In genomic region chr2:8633735-8634313, GRCh38 we compare ENCODE assay signal across 3 cellular contexts.
TF ChIP-seq lines count a peak whose summit lies in the region.

No MANE protein-coding gene starts in this region.

TF ChIP-seq in HCT116, 20 proteins besides CTCF, POLR2A, EP300 and RAD21 (continued from another document):
- TF ChIP-seq SIN3A (IDR thresholded peaks at IDR 0.05; ENCODE audit: low read depth) = no peak
- TF ChIP-seq POLR2AphosphoS5 (IDR thresholded peaks at IDR 0.05; ENCODE audit: low read depth, low read length) = peak; percentile 59; the same call in 1 of the 2 replicates
- TF ChIP-seq YY1 (IDR thresholded peaks at IDR 0.05; ENCODE audit: extremely low read depth, insufficient replicate concordance, low read depth, low read length) = peak; percentile 12
- TF ChIP-seq REST (IDR thresholded peaks at IDR 0.05; ENCODE audit: low read depth) = no peak
- no peak for TF ChIP-seq SRF (IDR thresholded peaks at IDR 0.05; ENCODE audit: low read depth)
- TF ChIP-seq CBX3 (IDR thresholded peaks at IDR 0.05; ENCODE audit: low read depth) = no peak
- TF ChIP-seq ATF3 (IDR thresholded peaks at IDR 0.05) = no peak
- no peak for TF ChIP-seq MAX (IDR thresholded peaks at IDR 0.05)
- TF ChIP-seq SP1 (IDR thresholded peaks at IDR 0.05; ENCODE audit: low read depth) = no peak

TF ChIP-seq in GM12878, 131 proteins besides CTCF, POLR2A, EP300 and RAD21 (continued from another document):
- TF ChIP-seq MEF2B (IDR thresholded peaks at IDR 0.05; ENCODE audit: partially characterized antibody, poor library complexity, severe bottlenecking) (peak; percentile 6), PML (IDR thresholded peaks at IDR 0.05; ENCODE audit: low read length) (no peak), MTA2 (IDR thresholded peaks at IDR 0.05; ENCODE audit: low read depth) (0 out of 2 replicates have a peak, but pooled peaks have one; percentile 16), MTA3 (IDR thresholded peaks at IDR 0.05; ENCODE audit: borderline replicate concordance, low read length) (no peak), RELA (IDR thresholded peaks at IDR 0.05; ENCODE audit: borderline replicate concordance, partially characterized antibody) (no peak), PRDM15 (CRISPR knock-in tag; IDR thresholded peaks at IDR 0.05) (no peak), BHLHE40 (IDR thresholded peaks at IDR 0.05; ENCODE audit: borderline replicate concordance in 1 of 2, low read depth in 2 of 2, low read length in 1 of 2) (peak in 1 of 2 experiments; percentile 29; a peak in 1 of 4 replicates), USF2 (IDR thresholded peaks at IDR 0.05; ENCODE audit: borderline replicate concordance, low read depth, low read length) (no peak), NR2F1 (conservative IDR thresholded peaks at IDR 0.05) (0 out of 2 replicates have a peak, but pooled peaks have one; percentile 32), ETV6 (conservative IDR thresholded peaks at IDR 0.05 in 1 of 2, IDR thresholded peaks at IDR 0.05 in 1 of 2; ENCODE audit: borderline replicate concordance in 1 of 2, low read depth in 1 of 2) (no peak), MAX (IDR thresholded peaks at IDR 0.05; ENCODE audit: low read depth, low read length) (no peak), SREBF1 (IDR thresholded peaks at IDR 0.05; ENCODE audit: low read length) (no peak), IRF4 (IDR thresholded peaks at IDR 0.05; ENCODE audit: low read depth, low read length) (no peak), FOS (IDR thresholded peaks at IDR 0.05; ENCODE audit: borderline replicate concordance, extremely low read depth, insufficient read length) (no peak), IKZF2 (IDR thresholded peaks at IDR 0.05) (0 out of 4 replicates have a peak, but pooled peaks of 1 of the 2 experiments have one; percentile 55), POLR2AphosphoS5 (IDR thresholded peaks at IDR 0.05; ENCODE audit: low read length) (no peak), TAF1 (IDR thresholded peaks at IDR 0.05; ENCODE audit: borderline replicate concordance, low read depth, low read length) (no peak), SIN3A (IDR thresholded peaks at IDR 0.05; ENCODE audit: low read depth, low read length) (no peak), ZNF384 (IDR thresholded peaks at IDR 0.05; ENCODE audit: borderline replicate concordance, low read depth, low read length) (no peak), CBFB (IDR thresholded peaks at IDR 0.05; ENCODE audit: low read depth) (no peak), RELB (IDR thresholded peaks at IDR 0.05; ENCODE audit: low read depth) (0 out of 2 replicates have a peak, but pooled peaks have one; percentile 23), ZNF24 (IDR thresholded peaks at IDR 0.05) (no peak), HDGF (IDR thresholded peaks at IDR 0.05) (no peak)

TF ChIP-seq in liver, 16 proteins besides CTCF, POLR2A, EP300 and RAD21 (continued from another document):
- TF ChIP-seq ZBTB33 (IDR thresholded peaks at IDR 0.05) (no peak), TAF1 (conservative IDR thresholded peaks at IDR 0.05) (no peak), SP1 (IDR thresholded peaks at IDR 0.05) (peak; percentile 54), FOXA1 (IDR thresholded peaks at IDR 0.05) (no peak), YY1 (IDR thresholded peaks at IDR 0.05) (peak; percentile 42), GABPA (IDR thresholded peaks at IDR 0.05 in 1 of 2, conservative IDR thresholded peaks at IDR 0.05 in 1 of 2) (no peak), HNF4G (IDR thresholded peaks at IDR 0.05) (no peak), JUND (IDR thresholded peaks at IDR 0.05) (peak in 1 of 2 donors; percentile 80), ATF3 (IDR thresholded peaks at IDR 0.05) (no peak), RXRA (IDR thresholded peaks at IDR 0.05) (peak; percentile 9 to 69), MAX (IDR thresholded peaks at IDR 0.05) (peak; percentile 21), HNF4A (conservative IDR thresholded peaks at IDR 0.05) (peak; percentile 5 to 52), REST (IDR thresholded peaks at IDR 0.05) (no peak), NR2F2 (IDR thresholded peaks at IDR 0.05) (no peak), EGR1 (IDR thresholded peaks at IDR 0.05; ENCODE audit: low read depth in 2 of 2) (peak; percentile 72 to 80)
